10 cellular contexts compared by ENCODE assay signal in the genomic region with DNA sequence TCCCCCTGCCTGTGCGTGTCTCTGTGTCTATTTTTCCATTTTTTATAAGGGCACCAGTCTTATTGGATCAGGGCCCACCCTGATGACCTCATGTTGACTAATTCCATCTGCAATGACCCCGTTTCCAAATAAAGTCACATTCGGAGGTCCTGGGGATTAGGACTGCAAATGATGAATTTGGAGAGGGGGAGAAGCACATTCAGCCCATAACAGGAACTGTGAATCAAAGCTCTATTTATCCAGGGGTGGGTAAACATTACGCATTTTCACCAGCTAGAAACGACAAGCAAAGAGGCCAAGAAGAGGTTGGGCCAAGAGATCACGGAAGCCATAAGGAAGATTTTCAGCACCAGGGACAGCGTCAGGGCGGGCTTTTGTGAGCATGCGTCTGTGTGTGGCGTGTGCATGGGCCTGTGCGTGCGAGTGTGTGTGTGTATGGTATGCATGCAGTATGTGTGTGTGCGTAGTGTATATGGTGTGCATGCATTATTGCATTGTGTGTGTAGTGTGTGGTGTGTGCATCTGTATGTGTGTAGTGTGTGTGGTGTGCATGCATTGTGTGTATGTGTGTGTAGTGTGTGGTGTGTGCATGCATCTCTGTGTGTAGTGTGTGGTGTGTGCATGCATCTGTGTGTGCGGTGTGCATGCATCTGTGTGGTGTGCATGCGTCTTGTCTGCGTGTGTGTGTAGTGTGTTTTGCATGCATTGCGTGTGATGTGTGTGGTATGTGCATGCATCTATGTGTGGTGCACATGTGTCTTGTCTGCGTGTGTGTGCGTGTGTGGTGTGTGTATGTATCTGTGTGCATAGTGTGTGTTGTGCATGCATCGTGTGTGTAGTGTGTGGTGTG. TPM values are rescaled to one million over a fixed set of nuclear protein-coding genes. Genes with fewer than 3 reads are reported as not detected.
DNase-seq lines count a peak whose midpoint lies in the region; ATAC-seq and TF ChIP-seq lines count a peak whose summit lies in the region.
"Had no signal": no experiment of that assay in that cellular context is flagged by ENCODE, and none has a peak within 500 bp of the region (broad histone marks: within the 10 kb centered on the region; RNA-seq: fewer than 3 reads in every experiment).

No MANE protein-coding gene starts in this region.

- 34 to 36% methylated on average over 20 of the region's 20 CpGs for whole genome bisulfite sequencing in heart right ventricle, 2 donors

- no peak overlapping the region for H3K27ac Mint-ChIP-seq in WTC11
- H3K27ac Mint-ChIP-seq: CD8-positive, alpha-beta memory T cell had no signal

- H3K4me3 ChIP-seq in heart right ventricle: no peak overlapping the region
- H3K4me3 ChIP-seq in right atrium auricular region: no peak overlapping the region

- H3K36me3 Mint-ChIP-seq in WTC11: no peaks in the 10 kb centered on the region
- H3K36me3 Mint-ChIP-seq: CD8-positive, alpha-beta memory T cell had no signal

- peaks cover 0 to 18% (median 8%) of the 10 kb centered on the region in 7 donors for H3K27me3 ChIP-seq in heart right ventricle
- no peaks in the 10 kb centered on the region for H3K27me3 ChIP-seq in right atrium auricular region

- intact Hi-C loops in heart right ventricle (cut with DNase I): no loop called here
- intact Hi-C loops in posterior vena cava (cut with DNase I): no loop called here

- POLR2A ChIA-PET in WTC11 (lab: Charles Lee): no interaction called here

- H3K27me3 Mint-ChIP-seq in WTC11 (ENCODE audit: low read depth): peaks cover 10% of the 10 kb centered on the region

- no peak for TF ChIP-seq CTCF in heart right ventricle (IDR thresholded peaks at IDR 0.05)
- TF ChIP-seq CTCF in right atrium auricular region (IDR thresholded peaks at IDR 0.05): no peak
- TF ChIP-seq CTCF in WTC11 (IDR thresholded peaks at IDR 0.05): no peak

- H3K9me3 ChIP-seq in heart right ventricle: no peaks in the 10 kb centered on the region
- H3K9me3 ChIP-seq in right atrium auricular region: no peaks in the 10 kb centered on the region

- peak; percentile 29 to 31 for DNase-seq in heart right ventricle
- DNase-seq in right atrium auricular region (ENCODE audit: low spot score): no peak
- peak; percentile 69 for DNase-seq in WTC11 (ENCODE audit: low spot score)
- peak; percentile 77 for DNase-seq in ecto neural progenitor cell (ENCODE audit: low spot score)
- DNase-seq in renal cortical epithelial cell (ENCODE audit: low read depth): peak; percentile 21
- DNase-seq in NCI-H2029 treated with DMSO at 0.1 percent for 48 hours (lab: John Stamatoyannopoulos, UW): no peak
- no peak for DNase-seq in posterior vena cava (ENCODE audit: low spot score)

- H3K9me3 Mint-ChIP-seq in WTC11: no peaks in the 10 kb centered on the region
- H3K9me3 Mint-ChIP-seq: CD8-positive, alpha-beta memory T cell had no signal

- ATAC-seq in heart right ventricle: peak in 2 of 8 donors; percentile 22 to 42
- ATAC-seq in WTC11: no peak; the same call in 1 of the 2 replicates
- ATAC-seq in HG03469 (IDR thresholded peaks at IDR 0.05; ENCODE audit: unreplicated experiment): no peak

- H3K4me1 Mint-ChIP-seq in WTC11: peaks cover 3% of the 10 kb centered on the region; the same call in 1 of the 2 replicates
- H3K4me1 Mint-ChIP-seq: CD8-positive, alpha-beta memory T cell had no signal

- H3K4me3 Mint-ChIP-seq in WTC11: no peak overlapping the region
- H3K4me3 Mint-ChIP-seq: CD8-positive, alpha-beta memory T cell had no signal

- CTCF ChIA-PET in WTC11 (lab: Charles Lee): interaction anchor here (1.0 kb wide), 1 partner anchor 10 kb away, joined by 3 read pairs; no protein-coding TSS in a partner anchor

- H3K4me1 ChIP-seq in heart right ventricle (no peaks in the 10 kb centered on the region), right atrium auricular region (no peaks in the 10 kb centered on the region)

- H3K36me3 ChIP-seq in heart right ventricle (no peaks in the 10 kb centered on the region), right atrium auricular region (no peaks in the 10 kb centered on the region)

- H3K27ac ChIP-seq in heart right ventricle: no peak overlapping the region
- H3K27ac ChIP-seq in right atrium auricular region: no peak overlapping the region

TF ChIP-seq in WTC11, 78 proteins besides CTCF, POLR2A, EP300 and RAD21 (continues in another document):
- TF ChIP-seq, protein P1, sequence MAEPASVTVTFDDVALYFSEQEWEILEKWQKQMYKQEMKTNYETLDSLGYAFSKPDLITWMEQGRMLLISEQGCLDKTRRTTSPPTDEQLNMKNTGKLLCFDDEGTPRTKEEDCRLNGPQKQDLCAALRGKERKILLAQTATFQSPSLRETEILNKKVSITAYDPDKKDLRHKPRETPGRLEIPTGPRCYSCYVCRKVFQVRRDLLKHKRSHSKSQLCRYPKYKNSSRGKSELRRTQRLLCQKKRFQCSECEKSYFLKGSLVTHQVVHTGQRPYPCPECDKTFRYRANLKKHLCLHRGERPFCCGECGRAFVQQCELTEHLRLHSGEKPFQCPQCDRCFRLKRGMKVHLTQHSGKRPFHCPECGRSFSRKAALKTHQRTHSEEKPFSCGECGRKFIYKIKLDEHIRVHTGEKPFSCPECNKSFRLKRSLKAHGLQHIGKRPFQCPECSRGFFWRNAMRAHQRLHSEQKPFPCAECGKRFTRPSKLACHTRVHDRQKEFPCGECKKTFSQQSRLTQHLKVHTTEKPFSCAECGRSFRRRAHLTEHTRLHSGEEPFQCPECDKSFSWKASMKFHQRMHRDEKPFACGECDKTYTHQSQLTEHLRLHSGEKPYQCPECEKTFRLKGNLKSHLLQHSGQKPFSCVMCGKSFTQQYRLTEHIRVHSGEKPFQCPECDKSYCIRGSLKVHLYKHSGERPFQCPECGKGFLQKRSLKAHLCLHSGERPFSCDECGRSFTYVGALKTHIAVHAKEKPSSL (CRISPR knock-in tag; conservative IDR thresholded peaks at IDR 0.05): no peak
- TF ChIP-seq TEAD1 (CRISPR knock-in tag; IDR thresholded peaks at IDR 0.05) (peak; percentile 61; the same call in 1 of the 2 replicates), NFE2L1 (CRISPR knock-in tag; IDR thresholded peaks at IDR 0.05) (peak; percentile 82)
- TF ChIP-seq, protein P2, sequence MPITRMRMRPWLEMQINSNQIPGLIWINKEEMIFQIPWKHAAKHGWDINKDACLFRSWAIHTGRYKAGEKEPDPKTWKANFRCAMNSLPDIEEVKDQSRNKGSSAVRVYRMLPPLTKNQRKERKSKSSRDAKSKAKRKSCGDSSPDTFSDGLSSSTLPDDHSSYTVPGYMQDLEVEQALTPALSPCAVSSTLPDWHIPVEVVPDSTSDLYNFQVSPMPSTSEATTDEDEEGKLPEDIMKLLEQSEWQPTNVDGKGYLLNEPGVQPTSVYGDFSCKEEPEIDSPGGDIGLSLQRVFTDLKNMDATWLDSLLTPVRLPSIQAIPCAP (CRISPR knock-in tag; IDR thresholded peaks at IDR 0.05): peak; percentile 76; the same call in 1 of the 2 replicates
- TF ChIP-seq, protein P3, sequence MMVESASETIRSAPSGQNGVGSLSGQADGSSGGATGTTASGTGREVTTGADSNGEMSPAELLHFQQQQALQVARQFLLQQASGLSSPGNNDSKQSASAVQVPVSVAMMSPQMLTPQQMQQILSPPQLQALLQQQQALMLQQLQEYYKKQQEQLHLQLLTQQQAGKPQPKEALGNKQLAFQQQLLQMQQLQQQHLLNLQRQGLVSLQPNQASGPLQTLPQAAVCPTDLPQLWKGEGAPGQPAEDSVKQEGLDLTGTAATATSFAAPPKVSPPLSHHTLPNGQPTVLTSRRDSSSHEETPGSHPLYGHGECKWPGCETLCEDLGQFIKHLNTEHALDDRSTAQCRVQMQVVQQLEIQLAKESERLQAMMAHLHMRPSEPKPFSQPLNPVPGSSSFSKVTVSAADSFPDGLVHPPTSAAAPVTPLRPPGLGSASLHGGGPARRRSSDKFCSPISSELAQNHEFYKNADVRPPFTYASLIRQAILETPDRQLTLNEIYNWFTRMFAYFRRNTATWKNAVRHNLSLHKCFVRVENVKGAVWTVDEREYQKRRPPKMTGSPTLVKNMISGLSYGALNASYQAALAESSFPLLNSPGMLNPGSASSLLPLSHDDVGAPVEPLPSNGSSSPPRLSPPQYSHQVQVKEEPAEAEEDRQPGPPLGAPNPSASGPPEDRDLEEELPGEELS (CRISPR knock-in tag; IDR thresholded peaks at IDR 0.05): peak; percentile 87; the same call in 1 of the 2 replicates
- TF ChIP-seq, protein P4, sequence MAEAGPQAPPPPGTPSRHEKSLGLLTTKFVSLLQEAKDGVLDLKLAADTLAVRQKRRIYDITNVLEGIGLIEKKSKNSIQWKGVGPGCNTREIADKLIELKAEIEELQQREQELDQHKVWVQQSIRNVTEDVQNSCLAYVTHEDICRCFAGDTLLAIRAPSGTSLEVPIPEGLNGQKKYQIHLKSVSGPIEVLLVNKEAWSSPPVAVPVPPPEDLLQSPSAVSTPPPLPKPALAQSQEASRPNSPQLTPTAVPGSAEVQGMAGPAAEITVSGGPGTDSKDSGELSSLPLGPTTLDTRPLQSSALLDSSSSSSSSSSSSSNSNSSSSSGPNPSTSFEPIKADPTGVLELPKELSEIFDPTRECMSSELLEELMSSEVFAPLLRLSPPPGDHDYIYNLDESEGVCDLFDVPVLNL (CRISPR knock-in tag; IDR thresholded peaks at IDR 0.05; ENCODE audit: borderline replicate concordance, low read depth): peak; percentile 48; the same call in 1 of the 2 replicates

RNA-seq across cellular contexts. Expression of a gene that starts 19.6 kb away (rescaled TPM):
- total RNA-seq in heart right ventricle: not detected
- not detected for polyA plus RNA-seq in heart right ventricle
- under 1 TPM in 1 of 2 donors, not detected in 1; 0.08 TPM for total RNA-seq in right atrium auricular region
- 7.7 to 10.6 TPM (median 9.0 TPM) in 3 replicates for total RNA-seq in WTC11 (2021)
- total RNA-seq in renal cortical epithelial cell: 0.20 TPM in 1 of 2 replicates, not detected in the other
- total RNA-seq in posterior vena cava: not detected
- total RNA-seq: pulmonary artery endothelial cell had no signal
- polyA plus RNA-seq: CD8-positive, alpha-beta memory T cell had no signal

RNA-seq across cellular contexts. Expression of a gene that starts 58.3 kb away (rescaled TPM):
- total RNA-seq in heart right ventricle (10 to 100 TPM; 17.1 to 36.3 (median 24.6) TPM), right atrium auricular region (10 to 100 TPM; 23.3 to 24.9 TPM), WTC11 (2021) (99.9 to 113 TPM (median 105 TPM) in 3 replicates), renal cortical epithelial cell (39.4 and 72.6 TPM in 2 replicates), posterior vena cava (10 to 100 TPM; 37.7 to 40.4 TPM)
- 10 to 100 TPM; 31.4 to 43.6 TPM for polyA plus RNA-seq in heart right ventricle

Comparison
In these comparisons a context has a peak if more than half of its experiments do, and no peak if none do; other contexts are left out.
1. DNase-seq: peak in heart right ventricle (2 of 2), WTC11 (single experiment), ecto neural progenitor cell (single experiment) and renal cortical epithelial cell (single experiment); none in right atrium auricular region (single experiment), NCI-H2029 treated with DMSO at 0.1 percent for 48 hours (single experiment) and posterior vena cava (single experiment).